ENCODE assay signal across 1 cellular context in genomic region chr10:116889066-116889465, GRCh38.
TF ChIP-seq lines count a peak whose summit lies in the region.

No MANE protein-coding gene starts in this region.

TF ChIP-seq in A549, 52 proteins besides CTCF, POLR2A, EP300 and RAD21 (continued from another document):
- no peak for TF ChIP-seq ATOH8 (CRISPR knock-in tag; IDR thresholded peaks at IDR 0.05; ENCODE audit: low read depth)
- TF ChIP-seq CEBPB (IDR thresholded peaks at IDR 0.05), result no peak
- no peak for TF ChIP-seq MAZ (IDR thresholded peaks at IDR 0.05; ENCODE audit: borderline replicate concordance, low read depth, low read length)
- no peak for TF ChIP-seq CBX8 (IDR thresholded peaks at IDR 0.05)
- no peak for TF ChIP-seq TFCP2L1 (CRISPR knock-in tag; IDR thresholded peaks at IDR 0.05)
- TF ChIP-seq NPAS2 (CRISPR knock-in tag; IDR thresholded peaks at IDR 0.05; ENCODE audit: borderline replicate concordance), result no peak
- TF ChIP-seq MAX (IDR thresholded peaks at IDR 0.05), result no peak
- no peak for TF ChIP-seq TP53 (CRISPR knock-in tag; IDR thresholded peaks at IDR 0.05)
